Comparison of ENCODE assay signal across 13 cellular contexts in genomic region chr16:57071840-57072541, GRCh38. TPM values are rescaled to one million over a fixed set of nuclear protein-coding genes. Genes with fewer than 3 reads are reported as not detected.
A peak's percentile ranks its signal among the peaks of the same experiment; 100 is the strongest.
DNase-seq lines count a peak whose midpoint lies in the region; ATAC-seq and TF ChIP-seq lines count a peak whose summit lies in the region.
"Had no signal": no experiment of that assay in that cellular context is flagged by ENCODE, and none has a peak within 500 bp of the region (broad histone marks: within the 10 kb centered on the region; RNA-seq: fewer than 3 reads in every experiment).

No MANE protein-coding gene starts in this region.

- in situ Hi-C loops in brain microvascular endothelial cell (cut with HindIII; ENCODE audit: low pct_ligation_motif_present, low sequenced_read_pairs): no loop called here

- H3K9me3 Mint-ChIP-seq in CD4-positive, alpha-beta memory T cell: peaks cover 0 to 3% (median 0%) of the 10 kb centered on the region in 8 donors
- no peaks in the 10 kb centered on the region for H3K9me3 Mint-ChIP-seq in naive thymus-derived CD4-positive, alpha-beta T cell

- peaks cover 4 to 7% (median 6%) of the 10 kb centered on the region in 4 donors for H3K4me1 Mint-ChIP-seq in CD4-positive, alpha-beta memory T cell
- peaks cover 6 to 27% (median 13%) of the 10 kb centered on the region in 7 donors for H3K4me1 Mint-ChIP-seq in naive thymus-derived CD4-positive, alpha-beta T cell

- no peaks in the 10 kb centered on the region for H3K9me3 ChIP-seq in CD4-positive, alpha-beta memory T cell (ENCODE audit: control insufficient read depth in 1 of 2, low read length in 2 of 2)
- H3K9me3 ChIP-seq in naive thymus-derived CD4-positive, alpha-beta T cell (ENCODE audit: control insufficient read depth in 2 of 3, low read length in 3 of 3): no peaks in the 10 kb centered on the region
- H3K9me3 ChIP-seq: sigmoid colon had no signal

- peaks cover 4% of the 10 kb centered on the region for H3K4me1 ChIP-seq in CD4-positive, alpha-beta memory T cell (ENCODE audit: insufficient read depth, low read length)
- H3K4me1 ChIP-seq in naive thymus-derived CD4-positive, alpha-beta T cell (ENCODE audit: control insufficient read depth in 2 of 2, insufficient read depth in 2 of 2, low read length in 2 of 2): peaks cover 0 to 11% of the 10 kb centered on the region in 2 donors
- H3K4me1 ChIP-seq: sigmoid colon had no signal

- peaks cover 81% of the 10 kb centered on the region for H3K36me3 ChIP-seq in CD4-positive, alpha-beta memory T cell (ENCODE audit: insufficient read depth, low read length)
- peaks cover 3% of the 10 kb centered on the region for H3K36me3 ChIP-seq in brain microvascular endothelial cell (replicated peaks)
- peaks cover 23 to 95% (median 32%) of the 10 kb centered on the region in 3 experiments for H3K36me3 ChIP-seq in naive thymus-derived CD4-positive, alpha-beta T cell (ENCODE audit: control insufficient read depth in 2 of 3, insufficient read depth in 3 of 3, low read length in 3 of 3)

- no peak for TF ChIP-seq POLR2A in GM18505 (IDR thresholded peaks at IDR 0.05; ENCODE audit: borderline replicate concordance, extremely low read depth, insufficient read depth, insufficient read length)

- H3K27ac Mint-ChIP-seq in CD4-positive, alpha-beta memory T cell: peak overlapping the region; percentile 48 to 84 (median 62)
- peak overlapping the region; percentile 34 to 88 (median 64) for H3K27ac Mint-ChIP-seq in naive thymus-derived CD4-positive, alpha-beta T cell

- H3K27me3 ChIP-seq in CD4-positive, alpha-beta memory T cell (ENCODE audit: insufficient read depth, low read length): no peaks in the 10 kb centered on the region
- H3K27me3 ChIP-seq in brain microvascular endothelial cell (replicated peaks): no peaks in the 10 kb centered on the region
- H3K27me3 ChIP-seq in naive thymus-derived CD4-positive, alpha-beta T cell (ENCODE audit: control insufficient read depth in 2 of 2, insufficient read depth in 2 of 2, low read length in 2 of 2): no peaks in the 10 kb centered on the region
- H3K27me3 ChIP-seq: sigmoid colon had no signal

- H3K4me3 Mint-ChIP-seq in CD4-positive, alpha-beta memory T cell: peak overlapping the region in 1 of 8 donors; percentile 41
- no peak overlapping the region for H3K4me3 Mint-ChIP-seq in naive thymus-derived CD4-positive, alpha-beta T cell

- ATAC-seq in naive thymus-derived CD4-positive, alpha-beta T cell: no peak
- ATAC-seq in HG02642 (IDR thresholded peaks at IDR 0.05; ENCODE audit: poor library complexity, unreplicated experiment) (no peak), HG03039 (IDR thresholded peaks at IDR 0.05; ENCODE audit: unreplicated experiment) (no peak), GM18505 (IDR thresholded peaks at IDR 0.05; ENCODE audit: unreplicated experiment) (no peak), HG03460 (IDR thresholded peaks at IDR 0.05; ENCODE audit: unreplicated experiment) (no peak)

- H3K4me3 ChIP-seq in CD4-positive, alpha-beta memory T cell (ENCODE audit: low read length in 2 of 2): no peak overlapping the region
- no peak overlapping the region for H3K4me3 ChIP-seq in brain microvascular endothelial cell (ENCODE audit: low read depth, low read length)
- H3K4me3 ChIP-seq in naive thymus-derived CD4-positive, alpha-beta T cell (ENCODE audit: low read length): no peak overlapping the region
- H3K4me3 ChIP-seq: sigmoid colon had no signal

- no peak overlapping the region for H3K27ac ChIP-seq in CD4-positive, alpha-beta memory T cell (ENCODE audit: low read depth, low read length)
- H3K27ac ChIP-seq in brain microvascular endothelial cell: no peak overlapping the region
- H3K27ac ChIP-seq in naive thymus-derived CD4-positive, alpha-beta T cell (ENCODE audit: low read depth, low read length): peak overlapping the region; percentile 23
- H3K27ac ChIP-seq: sigmoid colon, VCaP had no signal

- intact Hi-C loops in CD4-positive, alpha-beta memory T cell (cut with micrococcal nuclease): no loop called here
- intact Hi-C loops in naive thymus-derived CD4-positive, alpha-beta T cell (cut with micrococcal nuclease): no loop called here

- no peak for DNase-seq in CD4-positive, alpha-beta memory T cell
- peak; percentile 51 for DNase-seq in M059J (ENCODE audit: low read depth)
- DNase-seq in brain microvascular endothelial cell: peak; percentile 60
- no peak for DNase-seq in naive thymus-derived CD4-positive, alpha-beta T cell
- DNase-seq: caudate nucleus, GDM1, NCI-H446 treated with DMSO at 0.1 percent for 48 hours, sigmoid colon had no signal

- TF ChIP-seq CTCF in brain microvascular endothelial cell (IDR thresholded peaks at IDR 0.05; ENCODE audit: low read depth, low read length, missing control alignments): no peak

- H3K27me3 Mint-ChIP-seq in CD4-positive, alpha-beta memory T cell: no peaks in the 10 kb centered on the region
- no peaks in the 10 kb centered on the region for H3K27me3 Mint-ChIP-seq in naive thymus-derived CD4-positive, alpha-beta T cell

- H3K36me3 Mint-ChIP-seq in CD4-positive, alpha-beta memory T cell: peaks cover 50 to 74% of the 10 kb centered on the region in 2 donors
- peaks cover 6 to 57% (median 21%) of the 10 kb centered on the region in 5 donors for H3K36me3 Mint-ChIP-seq in naive thymus-derived CD4-positive, alpha-beta T cell

- POLR2A ChIA-PET in CD4-positive, alpha-beta memory T cell (lab: Charles Lee; ENCODE audit: partially characterized antibody): interaction anchor here (0.9 kb wide), 1 partner anchor 30 kb away, joined by 4 read pairs; no protein-coding TSS in a partner anchor
- POLR2A ChIA-PET in naive thymus-derived CD4-positive, alpha-beta T cell (lab: Charles Lee): no interaction called here

- CTCF ChIA-PET in CD4-positive, alpha-beta memory T cell (lab: Charles Lee; ENCODE audit: partially characterized antibody): interaction anchor here (1.3 to 2.6 kb wide), 2 partner anchors 12 to 107 kb away, joined by 6 to 15 read pairs; no protein-coding TSS in a partner anchor
- CTCF ChIA-PET in naive thymus-derived CD4-positive, alpha-beta T cell (lab: Charles Lee): interaction anchor here (0.7 kb wide), 1 partner anchor 394 kb away, joined by 4 read pairs; no protein-coding TSS in a partner anchor

RNA-seq across cellular contexts. Expression of gene CPNE2, which starts 20.4 kb away (rescaled TPM):
- total RNA-seq in CD4-positive, alpha-beta memory T cell: 1 to 10 TPM; 3.8 to 4.1 TPM
- polyA plus RNA-seq in CD4-positive, alpha-beta memory T cell: 1 to 10 TPM; 6.7 to 6.8 TPM
- total RNA-seq in M059J (2014; rRNA removed; shearing (Covaris generic)): 27.5 and 34.3 TPM in 2 replicates
- 10 to 100 TPM in 1 of 5 experiments, 1 to 10 TPM in 4; 1.1 to 11.7 (median 3.5) TPM for total RNA-seq in naive thymus-derived CD4-positive, alpha-beta T cell
- polyA plus RNA-seq in naive thymus-derived CD4-positive, alpha-beta T cell: 10 to 100 TPM in 1 of 2 donors, 1 to 10 TPM in 1; 6.8 to 12.6 TPM

Comparison
In these comparisons a context has a peak if more than half of its experiments do, and no peak if none do; other contexts are left out.
1. DNase-seq: peak in M059J (single experiment) and brain microvascular endothelial cell (single experiment); none in CD4-positive, alpha-beta memory T cell (0 of 5) and naive thymus-derived CD4-positive, alpha-beta T cell (0 of 9).